In the genomic region with DNA sequence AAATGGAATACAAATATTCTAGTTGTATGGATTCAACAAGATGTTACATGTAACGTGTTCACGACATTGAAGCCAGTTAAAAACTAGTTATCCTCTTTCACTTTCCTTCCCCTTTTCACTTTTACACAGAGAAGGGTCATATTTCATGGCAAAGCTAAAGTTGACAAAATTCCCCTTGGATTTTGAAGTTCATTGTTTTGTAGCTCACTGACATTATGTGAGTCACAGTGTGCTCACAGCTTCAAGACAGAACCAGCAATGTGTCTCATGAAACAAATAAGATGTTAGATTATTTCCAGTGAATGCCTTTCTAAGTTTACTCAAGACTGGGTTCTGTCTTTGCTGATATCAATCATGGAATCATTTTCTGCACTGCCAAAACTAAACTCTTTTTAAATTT, we compare ENCODE assay signal across 14 cellular contexts.
"Had no signal": no experiment of that assay in that cellular context is flagged by ENCODE, and none has a peak within 500 bp of the region (broad histone marks: within the 10 kb centered on the region; RNA-seq: fewer than 3 reads in every experiment).

No MANE protein-coding gene starts in this region.

- H3K9me3 Mint-ChIP-seq: neural progenitor cell had no signal

- H3K4me3 ChIP-seq: breast epithelium, neural progenitor cell, skin epidermis, stomach had no signal

- DNase-seq: activated CD4-positive, alpha-beta T cell treated with anti-CD3 and anti-CD28 coated beads, Interleukin-2, amount 10 ng/mL, durations not matched to agents 7 days and 5 days; activated effector memory CD4-positive, alpha-beta T cell treated with Interleukin-2 at 50 U/mL for 16 hours; amniotic stem cell; foreskin melanocyte; retina; stimulated activated CD4-positive, alpha-beta T cell treated with anti-CD3 and anti-CD28 coated beads, Interleukin-4, amount 100 ng/mL, for 4 hours; stomach; T-helper 1 cell had no signal

- H3K27ac Mint-ChIP-seq: activated CD4-positive, alpha-beta T cell treated with anti-CD3 and anti-CD28 coated beads, Interleukin-2, amount 10 ng/mL, durations not matched to agents 7 days and 5 days; activated naive CD4-positive, alpha-beta T cell treated with anti-CD3 and anti-CD28 coated beads, Interleukin-2, amount 50 U/mL, for 72 hours; neural progenitor cell; WTC11 had no signal

- H3K4me1 Mint-ChIP-seq: activated CD4-positive, alpha-beta T cell treated with anti-CD3 and anti-CD28 coated beads, Interleukin-2, amount 10 ng/mL, durations not matched to agents 7 days and 5 days; WTC11 had no signal

- H3K36me3 Mint-ChIP-seq: activated naive CD4-positive, alpha-beta T cell treated with anti-CD3 and anti-CD28 coated beads, Interleukin-2, amount 50 U/mL, for 72 hours; neural progenitor cell; WTC11 had no signal

- H3K4me3 Mint-ChIP-seq: activated CD4-positive, alpha-beta T cell treated with anti-CD3 and anti-CD28 coated beads, Interleukin-2, amount 10 ng/mL, durations not matched to agents 7 days and 5 days; neural progenitor cell; WTC11 had no signal

- ATAC-seq: activated naive CD4-positive, alpha-beta T cell treated with anti-CD3 and anti-CD28 coated beads, Interleukin-2, amount 50 U/mL, for 72 hours; esophagus mucosa; WTC11 had no signal

- H3K27me3 Mint-ChIP-seq: activated CD4-positive, alpha-beta T cell treated with anti-CD3 and anti-CD28 coated beads, Interleukin-2, amount 10 ng/mL, durations not matched to agents 7 days and 5 days had no signal
